ENCODE assay signal across 8 cellular contexts in genomic region chr1:149176453-149177316, GRCh38.
A peak's percentile ranks its signal among the peaks of the same experiment; 100 is the strongest.
DNase-seq lines count a peak whose midpoint lies in the region; TF ChIP-seq lines count a peak whose summit lies in the region.
"Not testable (repeated sequence)": the region's sequence is repeated elsewhere in the genome, so short reads cannot be mapped to it uniquely, and the experiment has no call there.

No MANE protein-coding gene starts in this region.

- not testable (repeated sequence) for H3K36me3 Mint-ChIP-seq in Calu3 (ENCODE audit: insufficient read depth, unreplicated experiment)

- H3K4me3 Mint-ChIP-seq in Calu3 (ENCODE audit: low read depth, unreplicated experiment), result peak overlapping the region; percentile 68

- not testable (repeated sequence) for TF ChIP-seq POLR2A in sigmoid colon (IDR thresholded peaks at IDR 0.05)

- not testable (repeated sequence) for H3K27me3 Mint-ChIP-seq in Calu3 (ENCODE audit: unreplicated experiment)

- not testable (repeated sequence) for H3K4me1 ChIP-seq in liver (ENCODE audit: control insufficient read depth in 4 of 4, insufficient read depth in 4 of 4, low read length in 3 of 4); sigmoid colon; stomach smooth muscle (ENCODE audit: control insufficient read depth, insufficient read depth, low read length)

- H3K4me3 ChIP-seq in epithelial cell of esophagus (ENCODE audit: low read length) (peak overlapping the region; percentile 50), liver (ENCODE audit: low read depth in 1 of 3, low read length in 3 of 3) (peak overlapping the region in 2 of 3 donors; percentile 49 to 51), sigmoid colon (peak overlapping the region; percentile 46 to 62 (median 59)), stomach smooth muscle (ENCODE audit: low read length in 2 of 2) (peak overlapping the region in 1 of 2 donors; percentile 63)

- not testable (repeated sequence) for TF ChIP-seq CTCF in Calu3 (IDR thresholded peaks at IDR 0.05; ENCODE audit: unreplicated experiment); epithelial cell of esophagus (IDR thresholded peaks at IDR 0.05; ENCODE audit: insufficient read depth, low read depth, low read length, missing control alignments); liver (IDR thresholded peaks at IDR 0.05; ENCODE audit: low read depth, low read length, missing input control); sigmoid colon (IDR thresholded peaks at IDR 0.05)

- intact Hi-C loops in Calu3 (cut with micrococcal nuclease; ENCODE audit: unreplicated experiment); sigmoid colon (cut with DNase I): not testable (repeated sequence)

- TSS peak; percentile 89 for BruUV-seq in Calu3 (replicated peaks; lab: Mats Ljungman, UMichigan)

- not testable (repeated sequence) for H3K9me3 ChIP-seq in liver (ENCODE audit: control insufficient read depth in 4 of 4, low read length in 3 of 4); sigmoid colon; stomach smooth muscle (ENCODE audit: control insufficient read depth in 2 of 2, low read length in 2 of 2)

- WGBS in liver, result under 1% methylated on average over 35 of the region's 68 CpGs
- 1% methylated on average over 24 to 34 of the region's 68 CpGs for WGBS in sigmoid colon, 2 donors

- H3K9me3 Mint-ChIP-seq in Calu3 (ENCODE audit: low read depth, unreplicated experiment), result not testable (repeated sequence)

- H3K27ac ChIP-seq in liver (ENCODE audit: low read depth in 1 of 2, low read length in 2 of 2) (peak overlapping the region; percentile 76), sigmoid colon (peak overlapping the region; percentile 77 to 89 (median 86)), stomach smooth muscle (ENCODE audit: low read length) (peak overlapping the region; percentile 49)

- DNase-seq in Calu3, result peak; percentile 71
- peak; percentile 46 for DNase-seq in NCI-H1092 (lab: John Stamatoyannopoulos, UW)
- DNase-seq in T-helper 22 cell (ENCODE audit: low read depth), result peak; percentile 58
- DNase-seq in activated gamma-delta T cell treated with anti-CD3 and anti-CD28 coated beads, Interleukin-2, amount 50 U/mL, for 16 hours (ENCODE audit: low read depth), result peak; percentile 56
- peak; percentile 36 for DNase-seq in epithelial cell of esophagus (ENCODE audit: low read depth)
- peak; percentile 72 for DNase-seq in sigmoid colon

- not testable (repeated sequence) for TF ChIP-seq EP300 in sigmoid colon (IDR thresholded peaks at IDR 0.05)

- H3K9ac ChIP-seq in liver (ENCODE audit: low read depth in 1 of 2, low read length in 2 of 2), result not testable (repeated sequence)
- peak overlapping the region; percentile 22 to 47 for H3K9ac ChIP-seq in stomach smooth muscle (ENCODE audit: low read length in 2 of 2)

- H3K4me1 Mint-ChIP-seq in Calu3 (ENCODE audit: low read depth, unreplicated experiment), result not testable (repeated sequence)

- CTCF ChIA-PET in Calu3 (lab: Charles Lee), result not testable (repeated sequence)

- TF ChIP-seq RAD21 in liver (IDR thresholded peaks at IDR 0.05), result not testable (repeated sequence)

- H3K27ac Mint-ChIP-seq in Calu3 (ENCODE audit: unreplicated experiment), result not testable (repeated sequence)

- not testable (repeated sequence) for H3K27me3 ChIP-seq in liver (ENCODE audit: control insufficient read depth in 4 of 4, insufficient read depth in 4 of 4, low read length in 3 of 4); sigmoid colon; stomach smooth muscle (ENCODE audit: control insufficient read depth in 1 of 2, insufficient read depth in 2 of 2, low read length in 2 of 2)

- not testable (repeated sequence) for H3K36me3 ChIP-seq in liver (ENCODE audit: control insufficient read depth in 4 of 4, insufficient read depth in 3 of 4, low read depth in 1 of 4, low read length in 3 of 4); sigmoid colon; stomach smooth muscle (ENCODE audit: control insufficient read depth in 2 of 2, insufficient read depth in 2 of 2, low read length in 2 of 2)

TF ChIP-seq in liver, 16 proteins besides CTCF, POLR2A, EP300 and RAD21:
- TF ChIP-seq YY1 (IDR thresholded peaks at IDR 0.05), result peak; percentile 23
